1 cellular context compared by ENCODE assay signal in the genomic region with DNA sequence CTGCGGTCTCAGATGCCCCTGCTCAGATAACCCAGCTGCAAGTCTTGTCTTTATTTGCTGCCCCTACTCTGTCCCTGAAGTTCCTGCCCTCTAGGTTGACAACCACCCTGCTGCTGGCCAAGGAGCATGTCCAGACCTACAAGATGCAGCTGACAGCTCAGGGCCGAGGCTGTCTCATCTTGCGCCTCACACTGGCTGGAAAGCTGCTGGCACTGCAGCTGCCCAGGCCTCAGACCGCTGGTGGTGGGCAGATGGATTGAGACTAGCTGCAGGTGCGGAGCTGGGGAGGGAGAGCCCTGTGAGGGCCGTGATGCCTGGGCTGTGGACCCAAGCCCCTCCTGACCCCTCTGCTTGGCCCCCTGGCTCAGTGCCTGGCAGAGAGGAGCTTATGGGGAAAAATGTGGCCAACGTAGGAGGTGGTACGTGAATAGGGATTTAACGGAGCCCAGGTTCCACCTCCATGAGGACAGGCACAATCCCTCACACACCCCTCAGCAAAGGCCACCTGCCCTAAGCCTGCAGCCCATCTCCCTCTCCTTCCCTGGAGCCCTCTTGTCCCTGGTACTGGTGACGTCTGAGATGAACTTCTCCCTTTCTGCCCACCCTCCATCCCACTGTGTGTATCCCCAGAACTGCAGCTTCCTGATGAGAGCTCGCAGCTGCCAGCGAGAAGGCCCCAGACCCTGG.
TF ChIP-seq lines count a peak whose summit lies in the region.

No MANE protein-coding gene starts in this region.

TF ChIP-seq in H1, 55 proteins besides CTCF, POLR2A, EP300 and RAD21:
- TF ChIP-seq KDM5A (IDR thresholded peaks at IDR 0.05; ENCODE audit: low read length) (no peak), SRF (IDR thresholded peaks at IDR 0.05; ENCODE audit: low read depth, low read length) (no peak), MAFK (IDR thresholded peaks at IDR 0.05; ENCODE audit: low read depth, low read length) (no peak), HDAC2 (IDR thresholded peaks at IDR 0.05; ENCODE audit: borderline replicate concordance in 1 of 2, low read depth in 2 of 2, low read length in 2 of 2) (no peak), JUN (IDR thresholded peaks at IDR 0.05; ENCODE audit: low read depth, low read length) (no peak), HDAC6 (IDR thresholded peaks at IDR 0.05; ENCODE audit: low read depth, low read length) (no peak), SP2 (IDR thresholded peaks at IDR 0.05; ENCODE audit: low read length) (no peak), TAF7 (optimal IDR thresholded peaks at IDR 0.05; ENCODE audit: borderline replicate concordance, low read depth, low read length) (no peak), KDM4A (IDR thresholded peaks at IDR 0.05; ENCODE audit: low read depth, low read length, severe bottlenecking) (no peak), CEBPB (IDR thresholded peaks at IDR 0.05; ENCODE audit: low read depth, low read length) (no peak), POLR2AphosphoS5 (IDR thresholded peaks at IDR 0.05; ENCODE audit: low read depth, low read length) (no peak), YY1 (IDR thresholded peaks at IDR 0.05; ENCODE audit: low read depth, low read length) (no peak), SIN3A (conservative IDR thresholded peaks at IDR 0.05 in 1 of 2, IDR thresholded peaks at IDR 0.05 in 1 of 2; ENCODE audit: low read depth in 1 of 2, low read length in 2 of 2) (no peak), GTF2F1 (IDR thresholded peaks at IDR 0.05; ENCODE audit: borderline replicate concordance, low read depth, low read length) (no peak), CBX5 (IDR thresholded peaks at IDR 0.05; ENCODE audit: low read depth, low read length) (no peak)
- TF ChIP-seq, protein P1, sequence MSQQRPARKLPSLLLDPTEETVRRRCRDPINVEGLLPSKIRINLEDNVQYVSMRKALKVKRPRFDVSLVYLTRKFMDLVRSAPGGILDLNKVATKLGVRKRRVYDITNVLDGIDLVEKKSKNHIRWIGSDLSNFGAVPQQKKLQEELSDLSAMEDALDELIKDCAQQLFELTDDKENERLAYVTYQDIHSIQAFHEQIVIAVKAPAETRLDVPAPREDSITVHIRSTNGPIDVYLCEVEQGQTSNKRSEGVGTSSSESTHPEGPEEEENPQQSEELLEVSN (IDR thresholded peaks at IDR 0.05) = no peak
- TF ChIP-seq, protein P2, sequence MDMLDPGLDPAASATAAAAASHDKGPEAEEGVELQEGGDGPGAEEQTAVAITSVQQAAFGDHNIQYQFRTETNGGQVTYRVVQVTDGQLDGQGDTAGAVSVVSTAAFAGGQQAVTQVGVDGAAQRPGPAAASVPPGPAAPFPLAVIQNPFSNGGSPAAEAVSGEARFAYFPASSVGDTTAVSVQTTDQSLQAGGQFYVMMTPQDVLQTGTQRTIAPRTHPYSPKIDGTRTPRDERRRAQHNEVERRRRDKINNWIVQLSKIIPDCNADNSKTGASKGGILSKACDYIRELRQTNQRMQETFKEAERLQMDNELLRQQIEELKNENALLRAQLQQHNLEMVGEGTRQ (IDR thresholded peaks at IDR 0.05; ENCODE audit: low read length) = no peak
- TF ChIP-seq, protein P3, sequence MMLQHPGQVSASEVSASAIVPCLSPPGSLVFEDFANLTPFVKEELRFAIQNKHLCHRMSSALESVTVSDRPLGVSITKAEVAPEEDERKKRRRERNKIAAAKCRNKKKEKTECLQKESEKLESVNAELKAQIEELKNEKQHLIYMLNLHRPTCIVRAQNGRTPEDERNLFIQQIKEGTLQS (IDR thresholded peaks at IDR 0.05; ENCODE audit: insufficient read depth, low read depth, low read length) = no peak
TF ChIP-seq in H1: peak in this region for 0.
